18 cellular contexts compared by ENCODE assay signal in the genomic region with DNA sequence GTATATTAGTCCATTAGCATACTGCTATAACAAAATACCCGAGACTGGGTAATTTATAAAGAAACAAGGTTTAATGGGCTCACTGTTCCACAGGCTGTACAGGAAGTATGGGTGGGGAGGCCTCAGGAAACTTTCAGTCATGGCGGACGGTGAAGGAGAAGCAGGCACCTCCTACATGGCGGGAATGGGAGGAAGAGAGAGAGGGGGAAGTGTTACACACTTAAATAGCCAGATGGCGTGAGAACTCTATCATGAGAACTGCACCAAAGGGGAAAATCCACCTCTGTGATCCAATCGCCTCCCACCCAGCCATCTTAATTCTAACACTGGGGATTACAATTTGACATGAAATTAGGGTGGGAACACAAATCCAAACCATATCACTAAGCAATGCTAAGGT.
DNase-seq lines count a peak whose midpoint lies in the region; ATAC-seq, FAIRE-seq and TF ChIP-seq lines count a peak whose summit lies in the region.
"Had no signal": no experiment of that assay in that cellular context is flagged by ENCODE, and none has a peak within 500 bp of the region (broad histone marks: within the 10 kb centered on the region; RNA-seq: fewer than 3 reads in every experiment).

No MANE protein-coding gene starts in this region.

- TF ChIP-seq RAD21 in GM12878 (IDR thresholded peaks at IDR 0.05; ENCODE audit: insufficient read depth, low read depth, low read length), result peak; percentile 27

- no peak overlapping the region for H2BK5ac ChIP-seq in mesenchymal stem cell (ENCODE audit: low read depth, low read length, poor library complexity, severe bottlenecking)

- H3K36me3 ChIP-seq in GM12878 (ENCODE audit: control insufficient read depth in 2 of 2, insufficient read depth in 2 of 2, low read length in 1 of 2) (no peaks in the 10 kb centered on the region; a peak in 1 of 4 replicates), mesenchymal stem cell (ENCODE audit: control insufficient read depth in 1 of 2, insufficient read depth in 2 of 2, low read depth in 1 of 2, low read length in 2 of 2) (no peaks in the 10 kb centered on the region)
- H3K36me3 ChIP-seq: BLaER1, HAP-1 had no signal

- no peak overlapping the region for H3K27ac ChIP-seq in GM12878 (ENCODE audit: control insufficient read depth, insufficient read depth)
- no peak overlapping the region for H3K27ac ChIP-seq in mesenchymal stem cell (ENCODE audit: low read length, poor library complexity, severe bottlenecking)
- H3K27ac ChIP-seq: BLaER1, PC-9 had no signal

- H2BK15ac ChIP-seq in mesenchymal stem cell (ENCODE audit: low read depth, poor library complexity, severe bottlenecking), result no peak overlapping the region

- WGBS in GM12878 (ENCODE audit: insufficient coverage, insufficient replicate concordance, low lambda C conversion rate, missing lambda C conversion rate), result 77% methylated on average over 6 of the region's 6 CpGs
- WGBS in mesenchymal stem cell, result 93% methylated on average over 4 of the region's 6 CpGs

- no peak for TF ChIP-seq EP300 in GM12878 (IDR thresholded peaks at IDR 0.05; ENCODE audit: borderline replicate concordance in 1 of 2, control insufficient read depth in 1 of 2, low read depth in 2 of 2, low read length in 2 of 2)

- ATAC-seq in GM12878 (no peak), GM21515 (IDR thresholded peaks at IDR 0.05; ENCODE audit: unreplicated experiment) (no peak)
- ATAC-seq: CD8-positive, alpha-beta T cell had no signal

- intact Hi-C loops in GM12878 (cut with micrococcal nuclease; ENCODE audit: unreplicated experiment), result no loop called here

- peak overlapping the region; percentile 50 for H4K91ac ChIP-seq in mesenchymal stem cell (ENCODE audit: low read length)

- POLR2A ChIA-PET in GM12878 (lab: Charles Lee), result no interaction called here

- TF ChIP-seq POLR2A in GM12878 (IDR thresholded peaks at IDR 0.05; ENCODE audit: low read depth, low read length), result no peak

- DNase-seq in NCI-H82 (lab: John Stamatoyannopoulos, UW), result peak; percentile 25
- no peak for DNase-seq in NCI-H82 treated with DMSO at 0.1 percent for 48 hours (lab: John Stamatoyannopoulos, UW; ENCODE audit: unreplicated experiment)
- DNase-seq in KBM-7, result peak; percentile 30
- no peak for DNase-seq in GM12878 (ENCODE audit: low read depth, low spot score)
- no peak for DNase-seq in mesenchymal stem cell
- DNase-seq in GM20000 (ENCODE audit: low spot score), result no peak
- no peak for DNase-seq in midbrain (lab: John Stamatoyannopoulos, UW)
- DNase-seq: Calu3; CD8-positive, alpha-beta T cell; NCI-H187; NCI-H345; NCI-H526 treated with DMSO at 0.1 percent for 48 hours; PC-9 had no signal

- TF ChIP-seq CTCF in GM12878 (IDR thresholded peaks at IDR 0.05 in 2 of 3, conservative IDR thresholded peaks at IDR 0.05 in 1 of 3; ENCODE audit: control insufficient read depth in 2 of 3, extremely low read depth in 1 of 3, insufficient read depth in 1 of 3, low read depth in 3 of 3, low read length in 3 of 3), result no peak
- no peak for TF ChIP-seq CTCF in GM20000 (IDR thresholded peaks at IDR 0.05; ENCODE audit: extremely low read depth, missing control alignments)

- H3K79me1 ChIP-seq in mesenchymal stem cell (replicated peaks; ENCODE audit: low read length, poor library complexity, severe bottlenecking), result no peaks in the 10 kb centered on the region

- H3K9ac ChIP-seq in GM12878 (ENCODE audit: control insufficient read depth, insufficient read depth, low read length) (no peak overlapping the region), mesenchymal stem cell (ENCODE audit: low read length) (no peak overlapping the region)
- H3K9ac ChIP-seq: BLaER1 had no signal

- H3K27me3 ChIP-seq in GM12878 (replicated peaks in 1 of 2; ENCODE audit: control insufficient read depth in 2 of 2, insufficient read depth in 2 of 2, low read length in 1 of 2) (no peaks in the 10 kb centered on the region), mesenchymal stem cell (ENCODE audit: control insufficient read depth in 1 of 2, insufficient read depth in 1 of 2, low read length in 2 of 2) (no peaks in the 10 kb centered on the region)
- H3K27me3 ChIP-seq: BLaER1 had no signal

- no peak overlapping the region for H3K23ac ChIP-seq in mesenchymal stem cell (ENCODE audit: low read length in 2 of 2)

- no peak overlapping the region for H2BK12ac ChIP-seq in mesenchymal stem cell (ENCODE audit: low read length in 2 of 2)

- H3K79me2 ChIP-seq in GM12878 (ENCODE audit: control insufficient read depth, insufficient read depth, low read length), result no peaks in the 10 kb centered on the region

- RAD21 ChIA-PET in GM12878 (lab: Charles Lee; ENCODE audit: unreplicated experiment), result interaction anchor here (1.4 kb wide), 1 partner anchor 116 kb away, joined by 4 read pairs; no protein-coding TSS in a partner anchor

- no peak overlapping the region for H3K14ac ChIP-seq in mesenchymal stem cell (ENCODE audit: low read length in 2 of 2)

- FAIRE-seq in GM12878 (lab: Jason Lieb, UNC), result no peak
- FAIRE-seq: A204.1, HTR-8/SVneo had no signal

- H3K4me3 ChIP-seq in GM12878 (no peak overlapping the region), mesenchymal stem cell (ENCODE audit: insufficient read depth in 1 of 2, low read depth in 1 of 2, low read length in 2 of 2) (no peak overlapping the region)
- H3K4me3 ChIP-seq: BLaER1, HAP-1, PC-9 had no signal

- in situ Hi-C loops in KBM-7 (cut with MboI; ENCODE audit: low pct_unique_long_range_greater_than_20kb, low sequenced_read_pairs), result no loop called here
- in situ Hi-C loops in GM12878 (cut with MboI), result no loop called here

- H3K4me2 ChIP-seq in GM12878 (ENCODE audit: control insufficient read depth, insufficient read depth), result no peak overlapping the region
- no peak overlapping the region for H3K4me2 ChIP-seq in mesenchymal stem cell (ENCODE audit: low read length, poor library complexity, severe bottlenecking)
- H3K4me2 ChIP-seq: BLaER1, PC-9 had no signal

- CTCF ChIA-PET in GM12878 (lab: Yijun Ruan, JAX), result interaction anchor here (1.3 kb wide), 1 partner anchor 116 kb away, joined by 4 read pairs; no protein-coding TSS in a partner anchor

- SMC1A ChIA-PET in GM12878 (lab: Charles Lee; ENCODE audit: uncharacterized antibody, unreplicated experiment), result interaction anchor here (1.6 kb wide), 1 partner anchor 25 kb away, joined by 3 read pairs; no protein-coding TSS in a partner anchor

- H2AFZ ChIP-seq in GM12878 (ENCODE audit: control insufficient read depth, low read depth, low read length) (no peak overlapping the region), mesenchymal stem cell (ENCODE audit: low read depth, low read length) (no peak overlapping the region)
- H2AFZ ChIP-seq: PC-9 had no signal

- no peak overlapping the region for H3K18ac ChIP-seq in mesenchymal stem cell (ENCODE audit: low read depth in 1 of 2, low read length in 2 of 2)

- no peak overlapping the region for H2BK120ac ChIP-seq in mesenchymal stem cell (ENCODE audit: low read depth, low read length)

- no peaks in the 10 kb centered on the region for H4K20me1 ChIP-seq in GM12878 (ENCODE audit: control insufficient read depth, insufficient read depth)
- H4K20me1 ChIP-seq: BLaER1 had no signal

- H3K4ac ChIP-seq in mesenchymal stem cell (ENCODE audit: low read depth in 1 of 2, low read length in 2 of 2), result no peak overlapping the region

- H2AK5ac ChIP-seq in mesenchymal stem cell (ENCODE audit: low read length, severe bottlenecking), result no peak overlapping the region

- H3K4me1 ChIP-seq in GM12878 (ENCODE audit: control insufficient read depth, insufficient read depth, low read length) (no peaks in the 10 kb centered on the region), mesenchymal stem cell (ENCODE audit: control insufficient read depth, insufficient read depth, low read depth, low read length) (no peaks in the 10 kb centered on the region)
- H3K4me1 ChIP-seq: BLaER1, HAP-1 had no signal

- peaks cover 7% of the 10 kb centered on the region; the same call in 2 of the 3 replicates for H3K9me3 ChIP-seq in GM12878 (replicated peaks; ENCODE audit: control insufficient read depth, insufficient read depth, low read length)
- H3K9me3 ChIP-seq in mesenchymal stem cell (ENCODE audit: control insufficient read depth, low read length), result peaks cover 40% of the 10 kb centered on the region
- H3K9me3 ChIP-seq: HAP-1 had no signal

- no peak overlapping the region for H4K8ac ChIP-seq in mesenchymal stem cell (ENCODE audit: low read length)

- BruUV-seq in GM12878 (replicated peaks; lab: Mats Ljungman, UMichigan), result no TSS peak

TF ChIP-seq in GM12878, 131 proteins besides CTCF, POLR2A, EP300 and RAD21 (continues in another document):
- TF ChIP-seq CBX5 (IDR thresholded peaks at IDR 0.05; ENCODE audit: low read depth) (no peak), ZZZ3 (IDR thresholded peaks at IDR 0.05; ENCODE audit: control insufficient read depth, insufficient read length, low read depth) (no peak), KAT2A (conservative IDR thresholded peaks at IDR 0.05; ENCODE audit: control insufficient read depth, low read depth, low read length) (no peak), WRNIP1 (IDR thresholded peaks at IDR 0.05; ENCODE audit: borderline replicate concordance, low read depth, low read length) (no peak)
- TF ChIP-seq, protein P1, sequence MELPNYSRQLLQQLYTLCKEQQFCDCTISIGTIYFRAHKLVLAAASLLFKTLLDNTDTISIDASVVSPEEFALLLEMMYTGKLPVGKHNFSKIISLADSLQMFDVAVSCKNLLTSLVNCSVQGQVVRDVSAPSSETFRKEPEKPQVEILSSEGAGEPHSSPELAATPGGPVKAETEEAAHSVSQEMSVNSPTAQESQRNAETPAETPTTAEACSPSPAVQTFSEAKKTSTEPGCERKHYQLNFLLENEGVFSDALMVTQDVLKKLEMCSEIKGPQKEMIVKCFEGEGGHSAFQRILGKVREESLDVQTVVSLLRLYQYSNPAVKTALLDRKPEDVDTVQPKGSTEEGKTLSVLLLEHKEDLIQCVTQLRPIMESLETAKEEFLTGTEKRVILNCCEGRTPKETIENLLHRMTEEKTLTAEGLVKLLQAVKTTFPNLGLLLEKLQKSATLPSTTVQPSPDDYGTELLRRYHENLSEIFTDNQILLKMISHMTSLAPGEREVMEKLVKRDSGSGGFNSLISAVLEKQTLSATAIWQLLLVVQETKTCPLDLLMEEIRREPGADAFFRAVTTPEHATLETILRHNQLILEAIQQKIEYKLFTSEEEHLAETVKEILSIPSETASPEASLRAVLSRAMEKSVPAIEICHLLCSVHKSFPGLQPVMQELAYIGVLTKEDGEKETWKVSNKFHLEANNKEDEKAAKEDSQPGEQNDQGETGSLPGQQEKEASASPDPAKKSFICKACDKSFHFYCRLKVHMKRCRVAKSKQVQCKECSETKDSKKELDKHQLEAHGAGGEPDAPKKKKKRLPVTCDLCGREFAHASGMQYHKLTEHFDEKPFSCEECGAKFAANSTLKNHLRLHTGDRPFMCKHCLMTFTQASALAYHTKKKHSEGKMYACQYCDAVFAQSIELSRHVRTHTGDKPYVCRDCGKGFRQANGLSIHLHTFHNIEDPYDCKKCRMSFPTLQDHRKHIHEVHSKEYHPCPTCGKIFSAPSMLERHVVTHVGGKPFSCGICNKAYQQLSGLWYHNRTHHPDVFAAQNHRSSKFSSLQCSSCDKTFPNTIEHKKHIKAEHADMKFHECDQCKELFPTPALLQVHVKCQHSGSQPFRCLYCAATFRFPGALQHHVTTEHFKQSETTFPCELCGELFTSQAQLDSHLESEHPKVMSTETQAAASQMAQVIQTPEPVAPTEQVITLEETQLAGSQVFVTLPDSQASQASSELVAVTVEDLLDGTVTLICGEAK (IDR thresholded peaks at IDR 0.05; ENCODE audit: borderline replicate concordance), result no peak

Comparison
In these comparisons a context has a peak if more than half of its experiments do, and no peak if none do; other contexts are left out.
1. DNase-seq: peak in NCI-H82 (single experiment) and KBM-7 (single experiment); none in NCI-H82 treated with DMSO at 0.1 percent for 48 hours (single experiment), GM12878 (single experiment), mesenchymal stem cell (single experiment), GM20000 (single experiment) and midbrain (single experiment).